24 cellular contexts compared by ENCODE assay signal in the genomic region with DNA sequence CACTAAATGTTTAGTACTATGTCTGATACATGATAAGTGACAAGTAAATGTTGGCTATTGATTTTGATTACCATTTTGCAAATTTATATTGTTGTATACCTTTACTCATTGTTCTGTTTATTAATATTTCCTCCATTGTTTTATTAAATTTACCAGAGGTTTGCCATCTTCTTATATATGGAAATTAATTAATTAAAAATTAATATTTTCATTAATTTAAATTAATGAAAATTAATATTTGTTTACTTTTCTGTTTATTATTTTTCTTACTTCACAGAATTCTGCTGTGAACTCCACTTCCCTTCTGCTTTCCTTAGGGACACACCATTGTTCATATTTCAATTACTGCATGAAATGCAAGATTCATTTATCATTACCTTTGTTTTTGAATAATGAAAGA.
"Had no signal": no experiment of that assay in that cellular context is flagged by ENCODE, and none has a peak within 500 bp of the region (broad histone marks: within the 10 kb centered on the region; RNA-seq: fewer than 3 reads in every experiment).

No MANE protein-coding gene starts in this region.

- H3K4me1 ChIP-seq: colonic mucosa, gastroesophageal sphincter, heart left ventricle, left lung, lower lobe of right lung had no signal

- ATAC-seq: effector memory CD8-positive, alpha-beta T cell; esophagus mucosa; gastroesophageal sphincter; heart left ventricle; left cardiac atrium; left lung; left ventricle myocardium superior; lower lobe of right lung; naive thymus-derived CD4-positive, alpha-beta T cell had no signal

- H3K27ac ChIP-seq: colonic mucosa, epithelial cell of prostate, esophagus squamous epithelium, gastroesophageal sphincter, heart left ventricle, hepatocyte, left lung, lower lobe of right lung had no signal

- H2AFZ ChIP-seq: hepatocyte had no signal

- H3K27me3 ChIP-seq: colonic mucosa, esophagus squamous epithelium, gastroesophageal sphincter, heart left ventricle, hepatocyte, left lung had no signal

- H3K4me2 ChIP-seq: hepatocyte had no signal

- H3K36me3 ChIP-seq: colonic mucosa, esophagus squamous epithelium, gastroesophageal sphincter, heart left ventricle, left lung, lower lobe of right lung had no signal

- DNase-seq: colonic mucosa; cortex of kidney; effector CD8-positive, alpha-beta T cell; effector memory CD8-positive, alpha-beta T cell; endodermal cell; erythroblast; esophagus squamous epithelium; foreskin fibroblast; foreskin melanocyte; heart left ventricle; hypothalamus; immature natural killer cell; left cardiac atrium; left lung; left ventricle myocardium superior; lower lobe of right lung; mesenchymal stem cell; midbrain; naive thymus-derived CD4-positive, alpha-beta T cell had no signal

- H3K4me3 ChIP-seq: colonic mucosa, esophagus squamous epithelium, gastroesophageal sphincter, heart left ventricle, hepatocyte, left lung, lower lobe of right lung had no signal

- H3K9me3 ChIP-seq: colonic mucosa, esophagus squamous epithelium, gastroesophageal sphincter, heart left ventricle, left lung, lower lobe of right lung had no signal

- H3K79me2 ChIP-seq: hepatocyte had no signal

- FAIRE-seq: endometrium had no signal
